8 cellular contexts compared by ENCODE assay signal in the genomic region with DNA sequence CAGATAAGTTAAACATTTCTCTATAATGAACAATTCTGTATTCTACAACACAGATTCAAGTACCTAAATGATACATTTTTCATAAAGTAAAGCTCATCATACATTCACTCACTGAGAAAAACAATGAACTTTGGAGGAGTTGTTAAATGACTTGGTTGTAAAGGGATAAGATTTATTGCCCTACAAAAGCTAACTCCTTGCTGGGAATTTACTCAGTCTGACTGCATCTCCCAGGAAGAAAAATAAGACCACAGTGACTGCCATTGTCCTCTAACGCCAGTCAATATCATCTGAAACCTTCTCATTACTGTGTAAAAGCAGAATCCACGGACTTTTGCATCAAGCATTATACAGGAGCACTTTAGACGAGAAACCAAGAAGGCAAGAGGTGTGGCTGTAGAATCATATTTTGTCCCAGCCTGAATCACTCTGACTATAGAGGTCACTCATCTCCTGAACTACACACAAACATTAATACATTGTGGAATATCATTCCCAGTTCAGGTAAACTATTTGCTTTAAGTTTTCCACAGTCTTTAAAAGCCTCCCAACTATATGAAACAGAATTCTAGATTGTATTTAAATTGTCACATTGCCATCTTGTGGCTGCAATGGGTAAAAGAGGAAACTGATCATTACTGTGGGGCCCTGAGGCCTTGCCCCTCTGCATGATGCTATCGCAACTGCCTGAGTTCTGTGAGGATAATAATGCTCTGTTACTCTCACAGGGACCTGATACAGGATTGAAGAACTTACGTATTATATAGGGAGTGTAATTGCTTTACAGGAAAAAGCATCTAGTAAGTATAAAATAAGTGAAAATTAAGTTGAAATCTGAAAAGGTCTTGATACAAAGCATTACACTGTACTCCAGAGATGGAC.
DNase-seq lines count a peak whose midpoint lies in the region; ATAC-seq, FAIRE-seq and TF ChIP-seq lines count a peak whose summit lies in the region.

No MANE protein-coding gene starts in this region.

- peaks cover 14% of the 10 kb centered on the region for H3K9me3 Mint-ChIP-seq in WTC11
- no peaks in the 10 kb centered on the region for H3K9me3 Mint-ChIP-seq in activated CD4-positive, alpha-beta memory T cell treated with anti-CD3 and anti-CD28 coated beads for 36 hours

- H4K20me1 ChIP-seq in HepG2 (ENCODE audit: insufficient read depth, low read length) = no peaks in the 10 kb centered on the region

- H2AFZ ChIP-seq in HepG2 (ENCODE audit: low read length) = no peak overlapping the region

- no peak overlapping the region for H3K27ac Mint-ChIP-seq in WTC11
- no peak overlapping the region for H3K27ac Mint-ChIP-seq in activated CD4-positive, alpha-beta memory T cell treated with anti-CD3 and anti-CD28 coated beads for 36 hours

- intact Hi-C loops in HepG2 (cut with micrococcal nuclease; ENCODE audit: unreplicated experiment) = loop anchor here (1.0 to 2.0 kb wide), 4 partner anchors 62 to 211 kb away; no protein-coding TSS in a partner anchor
- intact Hi-C loops in activated CD4-positive, alpha-beta memory T cell treated with anti-CD3 and anti-CD28 coated beads for 36 hours (cut with micrococcal nuclease) = loop anchor here (5.0 kb wide), 1 partner anchor 211 kb away; no protein-coding TSS in a partner anchor

- POLR2A ChIA-PET in WTC11 (lab: Charles Lee) (no interaction called here), HepG2 (lab: Yijun Ruan, JAX) (no interaction called here)
- POLR2A ChIA-PET in activated CD4-positive, alpha-beta memory T cell treated with anti-CD3 and anti-CD28 coated beads for 36 hours (lab: Charles Lee) = no interaction called here

- H3K4me2 ChIP-seq in HepG2 (ENCODE audit: low read depth, low read length) = 0 out of 2 replicates have a peak overlapping the region, but pooled peaks have one; percentile 15

- peaks cover 8% of the 10 kb centered on the region; the same call in 1 of the 2 replicates for H3K36me3 Mint-ChIP-seq in WTC11
- H3K36me3 Mint-ChIP-seq in activated CD4-positive, alpha-beta memory T cell treated with anti-CD3 and anti-CD28 coated beads for 36 hours = no peaks in the 10 kb centered on the region

- H3K4me3 Mint-ChIP-seq in WTC11 = 0 out of 2 replicates have a peak overlapping the region, but pooled peaks have one; percentile 7
- H3K4me3 Mint-ChIP-seq in activated CD4-positive, alpha-beta memory T cell treated with anti-CD3 and anti-CD28 coated beads for 36 hours = no peak overlapping the region

- DNase-seq in Ammon's horn (ENCODE audit: low spot score) (peak; percentile 45), GM13977 (ENCODE audit: low spot score) (peak; percentile 36), NCI-H146 (lab: John Stamatoyannopoulos, UW) (peak; percentile 25), WTC11 (ENCODE audit: low spot score) (peak; percentile 24), HepG2 (ENCODE audit: low spot score) (peak; percentile 48)
- DNase-seq in activated CD4-positive, alpha-beta memory T cell treated with anti-CD3 and anti-CD28 coated beads for 36 hours = no peak

- H3K9me3 ChIP-seq in HepG2 (ENCODE audit: low read length) = no peaks in the 10 kb centered on the region

- WGBS in HepG2 (ENCODE audit: low lambda C conversion rate) = 12% methylated on average over 5 of the region's 5 CpGs

- TF ChIP-seq CTCF in GM13977 (IDR thresholded peaks at IDR 0.05; ENCODE audit: extremely low read depth, insufficient read depth, missing control alignments) (peak; percentile 54), WTC11 (IDR thresholded peaks at IDR 0.05) (0 out of 2 replicates have a peak, but pooled peaks have one; percentile 23), HepG2 (CRISPR knock-in tag; IDR thresholded peaks at IDR 0.05) (peak; percentile 81)

- no peak overlapping the region for H3K27ac ChIP-seq in HepG2 (ENCODE audit: extremely low read length, insufficient read depth, low read length)

- in situ Hi-C loops in GM13977 (cut with MboI; ENCODE audit: low pct_unique_long_range_greater_than_20kb, low sequenced_read_pairs, unreplicated experiment) = no loop called here
- in situ Hi-C loops in HepG2 (cut with HindIII; ENCODE audit: extremely low pct_ligation_motif_present, low pct_unique_long_range_greater_than_20kb) = loop anchor here (5.0 kb wide), 3 partner anchors 61 to 211 kb away; no protein-coding TSS in a partner anchor

- peaks cover 14% of the 10 kb centered on the region for H3K4me1 Mint-ChIP-seq in WTC11
- no peaks in the 10 kb centered on the region for H3K4me1 Mint-ChIP-seq in activated CD4-positive, alpha-beta memory T cell treated with anti-CD3 and anti-CD28 coated beads for 36 hours (ENCODE audit: low read depth)

- peak; percentile 43 for FAIRE-seq in HepG2 (lab: Jason Lieb, UNC)

- no TSS peak for BruUV-seq in HepG2 (replicated peaks; lab: Mats Ljungman, UMichigan)

- H3K27me3 Mint-ChIP-seq in WTC11 (ENCODE audit: low read depth) = peaks cover 21% of the 10 kb centered on the region
- H3K27me3 Mint-ChIP-seq in activated CD4-positive, alpha-beta memory T cell treated with anti-CD3 and anti-CD28 coated beads for 36 hours = no peaks in the 10 kb centered on the region

- H3K79me2 ChIP-seq in HepG2 (ENCODE audit: insufficient read depth, low read length) = no peaks in the 10 kb centered on the region

- no peak for TF ChIP-seq EP300 in HepG2 (IDR thresholded peaks at IDR 0.05; ENCODE audit: low read depth in 2 of 2, low read length in 2 of 2)
- TF ChIP-seq EP300 in HepG2 (CRISPR knock-in tag; IDR thresholded peaks at IDR 0.05; ENCODE audit: borderline replicate concordance) = no peak

- no peaks in the 10 kb centered on the region for H3K27me3 ChIP-seq in HepG2 (ENCODE audit: control insufficient read depth in 1 of 2, insufficient read depth in 2 of 2, low read length in 2 of 2)

- TF ChIP-seq RAD21 in HepG2 (CRISPR knock-in tag; IDR thresholded peaks at IDR 0.05) = peak; percentile 58

- ATAC-seq in HG02678 (IDR thresholded peaks at IDR 0.05; ENCODE audit: unreplicated experiment) = peak; percentile 80
- ATAC-seq in WTC11 = peak; percentile 89
- ATAC-seq in HepG2 = peak; percentile 98
- ATAC-seq in GM21447 (IDR thresholded peaks at IDR 0.05; ENCODE audit: unreplicated experiment) = no peak

- no peak overlapping the region for H3K4me3 ChIP-seq in HepG2 (replicated peaks in 1 of 3; ENCODE audit: insufficient read depth in 1 of 3, low read depth in 2 of 3, low read length in 3 of 3)

- H3K4me1 ChIP-seq in HepG2 (ENCODE audit: insufficient read depth, low read length) = peaks cover 20% of the 10 kb centered on the region

- TF ChIP-seq POLR2A in HepG2 (IDR thresholded peaks at IDR 0.05; ENCODE audit: insufficient read depth in 1 of 2, low read depth in 2 of 2, low read length in 2 of 2) = no peak

- CTCF ChIA-PET in WTC11 (lab: Charles Lee) (interaction anchor here (1.0 to 1.6 kb wide), 3 partner anchors 63 to 211 kb away, joined by 3 to 6 read pairs (median 4); no protein-coding TSS in a partner anchor), HepG2 (lab: Yijun Ruan, JAX; ENCODE audit: low intra/inter-chr PET ratio, low total read pairs) (interaction anchor here (1.3 to 2.0 kb wide), 3 partner anchors 71 to 211 kb away, joined by 5 to 17 read pairs (median 12); no protein-coding TSS in a partner anchor)
- CTCF ChIA-PET in activated CD4-positive, alpha-beta memory T cell treated with anti-CD3 and anti-CD28 coated beads for 36 hours (lab: Charles Lee) = interaction anchor here (0.6 to 0.8 kb wide), 3 partner anchors 82 to 1921 kb away, joined by 3 read pairs; no protein-coding TSS in a partner anchor

- H3K36me3 ChIP-seq in HepG2 (replicated peaks in 1 of 2; ENCODE audit: control insufficient read depth in 1 of 2, insufficient read depth in 2 of 2, low read length in 2 of 2) = no peaks in the 10 kb centered on the region

- no peak overlapping the region for H3K9ac ChIP-seq in HepG2 (ENCODE audit: insufficient read depth, low read depth, low read length)

TF ChIP-seq in WTC11, 78 proteins besides CTCF, POLR2A, EP300 and RAD21 (continues in another document):
- TF ChIP-seq KAT7 (CRISPR knock-in tag; IDR thresholded peaks at IDR 0.05; ENCODE audit: borderline replicate concordance) (no peak), MXD4 (CRISPR knock-in tag; IDR thresholded peaks at IDR 0.05; ENCODE audit: borderline replicate concordance) (no peak)
- TF ChIP-seq, protein P1, sequence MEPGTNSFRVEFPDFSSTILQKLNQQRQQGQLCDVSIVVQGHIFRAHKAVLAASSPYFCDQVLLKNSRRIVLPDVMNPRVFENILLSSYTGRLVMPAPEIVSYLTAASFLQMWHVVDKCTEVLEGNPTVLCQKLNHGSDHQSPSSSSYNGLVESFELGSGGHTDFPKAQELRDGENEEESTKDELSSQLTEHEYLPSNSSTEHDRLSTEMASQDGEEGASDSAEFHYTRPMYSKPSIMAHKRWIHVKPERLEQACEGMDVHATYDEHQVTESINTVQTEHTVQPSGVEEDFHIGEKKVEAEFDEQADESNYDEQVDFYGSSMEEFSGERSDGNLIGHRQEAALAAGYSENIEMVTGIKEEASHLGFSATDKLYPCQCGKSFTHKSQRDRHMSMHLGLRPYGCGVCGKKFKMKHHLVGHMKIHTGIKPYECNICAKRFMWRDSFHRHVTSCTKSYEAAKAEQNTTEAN (CRISPR knock-in tag; IDR thresholded peaks at IDR 0.05) = no peak

TF ChIP-seq in HepG2, 621 proteins besides CTCF, POLR2A, EP300 and RAD21 (continues in another document):
- peak; percentile 23; the same call in 1 of the 2 replicates for TF ChIP-seq THAP11 (CRISPR knock-in tag; IDR thresholded peaks at IDR 0.05)
- no peak for TF ChIP-seq SRSF4 (IDR thresholded peaks at IDR 0.05; ENCODE audit: low read depth, low read length, poor library complexity, severe bottlenecking)

Comparison
In these comparisons a context has a peak if more than half of its experiments do, and no peak if none do; other contexts are left out.
1. CTCF ChIP-seq: peak in every context shown above with its lines; median percentile 81 in HepG2; 54 in GM13977; 23 in WTC11.